ENCODE assay signal across 8 cellular contexts in the genomic region with DNA sequence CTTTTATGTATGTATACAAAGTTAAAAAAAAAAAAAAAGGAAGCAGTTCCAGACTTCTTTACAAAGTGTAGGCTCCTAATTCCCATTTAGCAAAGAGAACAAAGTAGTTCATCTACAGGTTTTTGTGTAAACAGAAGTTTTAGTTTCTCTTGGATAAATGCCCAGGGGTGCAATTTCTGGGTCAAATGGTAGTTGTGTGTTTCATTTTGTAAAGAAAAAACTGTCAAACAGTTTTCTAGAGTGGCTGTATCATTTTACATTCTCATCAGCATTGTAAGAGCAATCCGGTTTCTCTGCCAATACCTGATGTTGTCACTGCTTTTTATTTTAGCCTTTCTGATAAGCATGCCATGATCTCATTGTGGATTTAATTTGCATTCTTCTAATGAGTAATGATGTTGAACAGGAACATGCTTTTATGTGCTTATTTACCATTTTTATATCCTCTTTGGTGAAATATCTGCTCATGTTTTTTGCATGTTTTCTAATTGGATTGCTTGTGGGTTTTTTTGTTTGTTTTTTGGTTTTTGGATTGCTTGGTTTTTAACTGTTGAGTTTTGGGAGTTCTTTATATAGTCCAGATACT. TPM values are rescaled to one million over a fixed set of nuclear protein-coding genes. Genes with fewer than 3 reads are reported as not detected.
DNase-seq lines count a peak whose midpoint lies in the region; ATAC-seq, FAIRE-seq and TF ChIP-seq lines count a peak whose summit lies in the region.

No MANE protein-coding gene starts in this region.

- 9% methylated on average over 1 of the region's 1 CpG for WGBS in prostate gland

- POLR2A ChIA-PET in activated CD8-positive, alpha-beta T cell treated with anti-CD3 and anti-CD28 coated beads for 36 hours (lab: Charles Lee): no interaction called here
- POLR2A ChIA-PET in activated CD8-positive, alpha-beta T cell treated with anti-CD3 and anti-CD28 coated beads, Interleukin-2, amount 10 ng/mL, durations not matched to agents 7 days and 5 days (lab: Charles Lee): no interaction called here
- POLR2A ChIA-PET in HEK293T (lab: Yijun Ruan, JAX): no interaction called here

- no peaks in the 10 kb centered on the region for H3K9me3 Mint-ChIP-seq in activated CD8-positive, alpha-beta T cell treated with anti-CD3 and anti-CD28 coated beads for 36 hours
- no peaks in the 10 kb centered on the region for H3K9me3 Mint-ChIP-seq in activated CD8-positive, alpha-beta T cell treated with anti-CD3 and anti-CD28 coated beads, Interleukin-2, amount 10 ng/mL, durations not matched to agents 7 days and 5 days (ENCODE audit: insufficient read depth)

- H3K9me3 ChIP-seq in prostate gland: no peaks in the 10 kb centered on the region

- H3K27me3 ChIP-seq in bronchial epithelial cell (ENCODE audit: control insufficient read depth, insufficient read depth, low read length) (no peaks in the 10 kb centered on the region), prostate gland (replicated peaks; ENCODE audit: insufficient read depth) (no peaks in the 10 kb centered on the region)

- TF ChIP-seq CTCF in activated CD8-positive, alpha-beta T cell treated with anti-CD3 and anti-CD28 coated beads for 36 hours (IDR thresholded peaks at IDR 0.05): no peak
- TF ChIP-seq CTCF in bronchial epithelial cell (IDR thresholded peaks at IDR 0.05; ENCODE audit: insufficient read depth, low read length, severe bottlenecking) (no peak), prostate gland (IDR thresholded peaks at IDR 0.05) (no peak)

- peaks cover 8% of the 10 kb centered on the region for H3K36me3 Mint-ChIP-seq in activated CD8-positive, alpha-beta T cell treated with anti-CD3 and anti-CD28 coated beads for 36 hours (ENCODE audit: low read depth)
- H3K36me3 Mint-ChIP-seq in activated CD8-positive, alpha-beta T cell treated with anti-CD3 and anti-CD28 coated beads, Interleukin-2, amount 10 ng/mL, durations not matched to agents 7 days and 5 days (ENCODE audit: low read depth): peaks cover 10% of the 10 kb centered on the region

- intact Hi-C loops in activated CD8-positive, alpha-beta T cell treated with anti-CD3 and anti-CD28 coated beads for 36 hours (cut with micrococcal nuclease): no loop called here
- intact Hi-C loops in prostate gland (cut with DNase I): no loop called here

- no peak for DNase-seq in activated CD8-positive, alpha-beta T cell treated with anti-CD3 and anti-CD28 coated beads for 36 hours
- DNase-seq in activated CD8-positive, alpha-beta T cell treated with anti-CD3 and anti-CD28 coated beads, Interleukin-2, amount 10 ng/mL, durations not matched to agents 7 days and 5 days: no peak
- DNase-seq in NCI-H1417 (lab: John Stamatoyannopoulos, UW) (peak; percentile 28 to 84 (median 62)), bronchial epithelial cell (ENCODE audit: low read depth) (peak; percentile 87), prostate gland (ENCODE audit: low spot score) (peak; percentile 12), HEK293T (ENCODE audit: extremely low spot score) (no peak), HuH-7.5 (ENCODE audit: low spot score) (no peak), urothelium cell line (ENCODE audit: low spot score) (no peak)

- H3K4me3 ChIP-seq in bronchial epithelial cell (ENCODE audit: low read depth, low read length): no peak overlapping the region
- no peak overlapping the region for H3K4me3 ChIP-seq in prostate gland

- H3K36me3 ChIP-seq in bronchial epithelial cell (ENCODE audit: control insufficient read depth, insufficient read depth, low read length) (no peaks in the 10 kb centered on the region), prostate gland (no peaks in the 10 kb centered on the region)

- peak overlapping the region; percentile 35 to 57 for H3K27ac ChIP-seq in prostate gland

- H3K27me3 Mint-ChIP-seq in activated CD8-positive, alpha-beta T cell treated with anti-CD3 and anti-CD28 coated beads for 36 hours: no peaks in the 10 kb centered on the region
- no peaks in the 10 kb centered on the region for H3K27me3 Mint-ChIP-seq in activated CD8-positive, alpha-beta T cell treated with anti-CD3 and anti-CD28 coated beads, Interleukin-2, amount 10 ng/mL, durations not matched to agents 7 days and 5 days (ENCODE audit: low read depth)

- no peak for TF ChIP-seq POLR2A in prostate gland (IDR thresholded peaks at IDR 0.05)

- CTCF ChIA-PET in activated CD8-positive, alpha-beta T cell treated with anti-CD3 and anti-CD28 coated beads for 36 hours (lab: Charles Lee): no interaction called here
- CTCF ChIA-PET in activated CD8-positive, alpha-beta T cell treated with anti-CD3 and anti-CD28 coated beads, Interleukin-2, amount 10 ng/mL, durations not matched to agents 7 days and 5 days (lab: Charles Lee): no interaction called here
- CTCF ChIA-PET in HEK293T (lab: Yijun Ruan, JAX): no interaction called here

- no peaks in the 10 kb centered on the region for H3K4me1 ChIP-seq in prostate gland (replicated peaks)

- peak; percentile 55 for ATAC-seq in activated CD8-positive, alpha-beta T cell treated with anti-CD3 and anti-CD28 coated beads for 36 hours
- no peak for ATAC-seq in activated CD8-positive, alpha-beta T cell treated with anti-CD3 and anti-CD28 coated beads, Interleukin-2, amount 10 ng/mL, durations not matched to agents 7 days and 5 days

- H3K27ac Mint-ChIP-seq in activated CD8-positive, alpha-beta T cell treated with anti-CD3 and anti-CD28 coated beads for 36 hours: peak overlapping the region; percentile 14
- H3K27ac Mint-ChIP-seq in activated CD8-positive, alpha-beta T cell treated with anti-CD3 and anti-CD28 coated beads, Interleukin-2, amount 10 ng/mL, durations not matched to agents 7 days and 5 days: no peak overlapping the region

- FAIRE-seq in bronchial epithelial cell (lab: Jason Lieb, UNC) (no peak), urothelium cell line (lab: Jason Lieb, UNC) (no peak)

- H3K4me1 Mint-ChIP-seq in activated CD8-positive, alpha-beta T cell treated with anti-CD3 and anti-CD28 coated beads for 36 hours (ENCODE audit: low read depth): peaks cover 17% of the 10 kb centered on the region
- H3K4me1 Mint-ChIP-seq in activated CD8-positive, alpha-beta T cell treated with anti-CD3 and anti-CD28 coated beads, Interleukin-2, amount 10 ng/mL, durations not matched to agents 7 days and 5 days (ENCODE audit: low read depth): peaks cover 10% of the 10 kb centered on the region

- H3K4me3 Mint-ChIP-seq in activated CD8-positive, alpha-beta T cell treated with anti-CD3 and anti-CD28 coated beads for 36 hours: no peak overlapping the region
- no peak overlapping the region for H3K4me3 Mint-ChIP-seq in activated CD8-positive, alpha-beta T cell treated with anti-CD3 and anti-CD28 coated beads, Interleukin-2, amount 10 ng/mL, durations not matched to agents 7 days and 5 days

TF ChIP-seq in HEK293T, 16 proteins besides CTCF, POLR2A, EP300 and RAD21:
- TF ChIP-seq BHLHE40 (IDR thresholded peaks at IDR 0.05; ENCODE audit: borderline replicate concordance) (no peak), NFRKB (IDR thresholded peaks at IDR 0.05) (no peak), HDGF (IDR thresholded peaks at IDR 0.05; ENCODE audit: borderline replicate concordance) (no peak), FOXM1 (IDR thresholded peaks at IDR 0.05; ENCODE audit: borderline replicate concordance) (no peak), L3MBTL2 (conservative IDR thresholded peaks at IDR 0.05) (no peak), TARDBP (IDR thresholded peaks at IDR 0.05) (no peak), FOXK2 (IDR thresholded peaks at IDR 0.05) (no peak), CTBP1 (IDR thresholded peaks at IDR 0.05; ENCODE audit: borderline replicate concordance) (no peak), SUZ12 (IDR thresholded peaks at IDR 0.05) (no peak)

RNA-seq across cellular contexts. Expression of gene PSME4, which starts 16.6 kb away (rescaled TPM):
- 10 to 100 TPM; 51.7 to 54.4 TPM for total RNA-seq in activated CD8-positive, alpha-beta T cell treated with anti-CD3 and anti-CD28 coated beads for 36 hours
- total RNA-seq in activated CD8-positive, alpha-beta T cell treated with anti-CD3 and anti-CD28 coated beads, Interleukin-2, amount 10 ng/mL, durations not matched to agents 7 days and 5 days: 10 to 100 TPM; 55.3 to 56.8 TPM
- total RNA-seq in bronchial epithelial cell (31.3 and 39.8 TPM in 2 replicates), prostate gland (10 to 100 TPM; 37.0 to 65.7 TPM)

Comparison
In these comparisons a context has a peak if more than half of its experiments do, and no peak if none do; other contexts are left out.
1. DNase-seq: peak in NCI-H1417 (3 of 3), bronchial epithelial cell (single experiment) and prostate gland (single experiment); none in activated CD8-positive, alpha-beta T cell treated with anti-CD3 and anti-CD28 coated beads for 36 hours (single experiment), activated CD8-positive, alpha-beta T cell treated with anti-CD3 and anti-CD28 coated beads, Interleukin-2, amount 10 ng/mL, durations not matched to agents 7 days and 5 days (single experiment), HEK293T (single experiment), HuH-7.5 (single experiment) and urothelium cell line (single experiment).